Comparison of ENCODE assay signal across 1 cellular context in the genomic region with DNA sequence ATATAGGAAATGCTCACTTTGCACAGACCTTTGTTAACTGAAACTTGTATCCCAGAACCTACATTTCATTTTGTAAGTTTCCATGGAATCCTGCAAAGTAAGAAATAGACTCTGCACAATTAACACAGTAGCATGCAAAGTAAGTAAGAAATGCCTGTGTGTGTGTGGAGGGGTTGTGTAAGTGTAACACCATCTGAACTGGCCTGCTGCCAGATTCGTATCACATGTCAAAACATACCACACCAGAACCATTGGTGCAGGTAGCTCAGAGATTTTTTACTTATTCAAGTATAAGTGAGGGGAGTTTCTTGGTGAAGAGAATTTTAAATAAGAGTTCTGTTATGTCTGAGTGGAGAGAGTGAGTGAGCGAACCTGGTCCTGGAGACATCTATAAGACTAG.
TF ChIP-seq lines count a peak whose summit lies in the region.

No MANE protein-coding gene starts in this region.

TF ChIP-seq in IMR-90, 13 proteins besides CTCF, POLR2A, EP300 and RAD21 (continued from another document):
- TF ChIP-seq USF2 (IDR thresholded peaks at IDR 0.05; ENCODE audit: low read depth, low read length), result no peak
- TF ChIP-seq MAFK (IDR thresholded peaks at IDR 0.05; ENCODE audit: low read depth, low read length), result no peak
- TF ChIP-seq RCOR1 (IDR thresholded peaks at IDR 0.05; ENCODE audit: insufficient replicate concordance, low read length), result no peak
- no peak for TF ChIP-seq FOS (IDR thresholded peaks at IDR 0.05; ENCODE audit: low read depth, low read length)
- TF ChIP-seq BHLHE40 (IDR thresholded peaks at IDR 0.05; ENCODE audit: low read depth, low read length), result no peak
